ENCODE assay signal across 1 cellular context in genomic region chr7:75866129-75866496, GRCh38.
TF ChIP-seq lines count a peak whose summit lies in the region.

No MANE protein-coding gene starts in this region.

TF ChIP-seq in H1, 55 proteins besides CTCF, POLR2A, EP300 and RAD21:
- no peak for TF ChIP-seq CEBPB (IDR thresholded peaks at IDR 0.05; ENCODE audit: low read depth, low read length)
- no peak for TF ChIP-seq E2F6 (IDR thresholded peaks at IDR 0.05)
- TF ChIP-seq SAP30 (IDR thresholded peaks at IDR 0.05; ENCODE audit: insufficient read depth, insufficient replicate concordance, low read length) = no peak
- TF ChIP-seq ASH2L (IDR thresholded peaks at IDR 0.05; ENCODE audit: low read length) = no peak
- TF ChIP-seq EZH2 (IDR thresholded peaks at IDR 0.05; ENCODE audit: low read depth, low read length, severe bottlenecking) = no peak
- TF ChIP-seq ZNF274 (IDR thresholded peaks at IDR 0.05; ENCODE audit: borderline replicate concordance, extremely low read depth, low read length) = no peak
- no peak for TF ChIP-seq ATF2 (IDR thresholded peaks at IDR 0.05; ENCODE audit: low read length)
- no peak for TF ChIP-seq CREB1 (IDR thresholded peaks at IDR 0.05)
- TF ChIP-seq CTBP2 (IDR thresholded peaks at IDR 0.05; ENCODE audit: borderline replicate concordance, insufficient read depth, insufficient read length, low read length) = no peak
- no peak for TF ChIP-seq TEAD4 (IDR thresholded peaks at IDR 0.05; ENCODE audit: low read depth, low read length)
- no peak for TF ChIP-seq RXRA (IDR thresholded peaks at IDR 0.05; ENCODE audit: insufficient read depth, low read depth, low read length)
- no peak for TF ChIP-seq NANOG (IDR thresholded peaks at IDR 0.05; ENCODE audit: insufficient read depth, low read depth, low read length, poor library complexity, severe bottlenecking)
- TF ChIP-seq RFX5 (IDR thresholded peaks at IDR 0.05; ENCODE audit: borderline replicate concordance, low read depth, low read length) = no peak
- no peak for TF ChIP-seq BCL11A (IDR thresholded peaks at IDR 0.05; ENCODE audit: low read depth in 2 of 2, low read length in 2 of 2)
- no peak for TF ChIP-seq JUND (IDR thresholded peaks at IDR 0.05; ENCODE audit: low read length)
